37 cellular contexts compared by ENCODE assay signal in the genomic region with DNA sequence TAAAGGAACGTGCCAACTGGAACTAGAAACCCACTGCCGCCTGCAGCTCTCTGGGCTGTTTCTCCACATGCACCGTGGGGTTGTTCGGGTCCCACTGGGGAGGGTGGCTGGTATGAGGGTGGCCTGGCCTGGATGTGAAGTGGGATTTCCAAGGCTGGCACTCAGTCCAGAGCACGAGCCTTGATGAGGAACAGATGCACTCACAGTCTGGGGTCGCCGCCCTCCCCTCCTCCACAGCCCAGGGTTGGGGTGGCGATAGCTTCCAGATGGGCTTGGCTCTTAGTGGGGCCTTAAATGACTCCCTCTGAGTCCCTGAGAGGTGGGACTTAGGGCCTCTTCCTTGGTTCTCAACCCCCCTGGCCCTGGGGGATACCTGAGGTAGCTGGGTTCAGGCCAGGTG. TPM values are rescaled to one million over a fixed set of nuclear protein-coding genes. Genes with fewer than 3 reads are reported as not detected.
"Had no signal": no experiment of that assay in that cellular context is flagged by ENCODE, and none has a peak within 500 bp of the region (broad histone marks: within the 10 kb centered on the region; RNA-seq: fewer than 3 reads in every experiment).

No MANE protein-coding gene starts in this region.

- DNase-seq: activated CD4-positive, alpha-beta memory T cell treated with anti-CD3 and anti-CD28 coated beads for 36 hours; activated CD4-positive, alpha-beta T cell treated with anti-CD3 and anti-CD28 coated beads for 4 hours; activated CD4-positive, alpha-beta T cell treated with anti-CD3 and anti-CD28 coated beads, Interleukin-2, amount 10 ng/mL, durations not matched to agents 24 days and 14 days; activated CD4-positive, alpha-beta T cell treated with anti-CD3 and anti-CD28 coated beads, Interleukin-2, amount 50 U/mL, for 1 hour; activated CD4-positive, alpha-beta T cell treated with anti-CD3 and anti-CD28 coated beads, Interleukin-2, amount 50 U/mL, for 4 hours; activated CD4-positive, CD25-positive, alpha-beta regulatory T cell; activated CD8-positive, alpha-beta memory T cell treated with anti-CD3 and anti-CD28 coated beads, Interleukin-2, amount 50 U/mL, for 4 hours; activated CD8-positive, alpha-beta T cell treated with anti-CD3 and anti-CD28 coated beads for 36 hours; activated effector memory CD4-positive, alpha-beta T cell treated with anti-CD3 and anti-CD28 coated beads, Interleukin-2, amount 50 U/mL, for 16 hours; activated gamma-delta T cell treated with Interleukin-2 at 50 U/mL for 16 hours; activated naive CD4-positive, alpha-beta T cell; activated naive CD4-positive, alpha-beta T cell treated with anti-CD3 and anti-CD28 coated beads for 36 hours; activated naive CD4-positive, alpha-beta T cell treated with anti-CD3 and anti-CD28 coated beads, Interleukin-2, amount 50 U/mL, for 16 hours; activated naive CD8-positive, alpha-beta T cell treated with anti-CD3 and anti-CD28 coated beads for 36 hours; activated T-cell treated with anti-CD3 and anti-CD28 coated beads for 4 hours; activated T-cell treated with anti-CD3 and anti-CD28 coated beads, Interleukin-2, amount 50 U/mL, for 1 hour; activated T-cell treated with anti-CD3 and anti-CD28 coated beads, Interleukin-2, amount 50 U/mL, for 4 hours; activated T-cell treated with anti-CD3 and anti-CD28 coated beads, Interleukin-2, amount 50 U/mL, for 72 hours; adrenal gland; amniotic stem cell; aorta; body of pancreas; brain microvascular endothelial cell; central memory CD4-positive, alpha-beta T cell; T-helper 17 cell; WERI-Rb-1 had no signal

- H3K4me1 ChIP-seq: adrenal gland, body of pancreas, breast epithelium had no signal

- H3K4me3 ChIP-seq: adrenal gland, body of pancreas, breast epithelium had no signal

- H3K9me3 ChIP-seq: adrenal gland, body of pancreas, breast epithelium had no signal

- ATAC-seq: activated CD4-positive, CD25-positive, alpha-beta regulatory T cell treated with anti-CD3 and anti-CD28 coated beads, Interleukin-2, amount 50 U/mL, for 24 hours; activated CD8-positive, alpha-beta T cell treated with anti-CD3 and anti-CD28 coated beads for 36 hours; activated naive CD4-positive, alpha-beta T cell treated with anti-CD3 and anti-CD28 coated beads, Interleukin-2, amount 50 U/mL, for 72 hours; activated T-cell treated with anti-CD3 and anti-CD28 coated beads, Interleukin-2, amount 50 U/mL, for 4 hours; activated T-cell treated with anti-CD3 and anti-CD28 coated beads, Interleukin-2, amount 50 U/mL, for 72 hours; activated T-helper 17 cell treated with anti-CD3 and anti-CD28 coated beads, Interleukin-2, amount 50 U/mL, for 72 hours; body of pancreas; T-cell; T-helper 17 cell; WTC11 had no signal

- H3K27me3 ChIP-seq: brain microvascular endothelial cell had no signal

- H3K36me3 ChIP-seq: adrenal gland, brain microvascular endothelial cell, breast epithelium, WERI-Rb-1 had no signal

- H3K27ac ChIP-seq: adrenal gland, body of pancreas, brain microvascular endothelial cell, breast epithelium, WERI-Rb-1 had no signal

RNA-seq across cellular contexts. Expression of a gene that starts 30.7 kb away (rescaled TPM):
- total RNA-seq: activated CD4-positive, alpha-beta memory T cell treated with anti-CD3 and anti-CD28 coated beads for 36 hours; activated CD4-positive, alpha-beta T cell treated with anti-CD3 and anti-CD28 coated beads, Interleukin-2, amount 10 ng/mL, durations not matched to agents 24 days and 14 days; activated CD8-positive, alpha-beta memory T cell treated with anti-CD3 and anti-CD28 coated beads for 36 hours; activated CD8-positive, alpha-beta T cell treated with anti-CD3 and anti-CD28 coated beads for 36 hours; activated naive CD4-positive, alpha-beta T cell treated with anti-CD3 and anti-CD28 coated beads for 36 hours; activated naive CD8-positive, alpha-beta T cell treated with anti-CD3 and anti-CD28 coated beads for 36 hours; activated T-cell treated with anti-CD3 and anti-CD28 coated beads, Interleukin-2, amount 50 U/mL, for 4 hours; activated T-cell treated with anti-CD3 and anti-CD28 coated beads, Interleukin-2, amount 50 U/mL, for 72 hours; activated T-helper 1 cell treated with anti-CD3 and anti-CD28 coated beads, Interleukin-12 subunit alpha, Interleukin-12 subunit beta, Interleukin-2, Interleukin-4 antibody, amounts not matched to agents 30 ng/mL and 10 ng/mL and 1 ng/mL, durations not matched to agents 14 hours and 24 hours and 36 hours; cardiac septum; T-cell; T-helper 1 cell treated with Interleukin-12 subunit alpha and Interleukin-12 subunit beta and Interleukin-4 antibody, amounts not matched to agents 30 ng/mL and 1 ng/mL, for 36 hours; T-helper 17 cell; T-helper 2 cell treated with Interferon-gamma antibody and Interleukin-4, amounts not matched to agents 100 ng/mL and 5 ng/mL, for 36 hours had no signal

RNA-seq across cellular contexts. Expression of a gene that starts 55.3 kb away (rescaled TPM):
- total RNA-seq: activated CD4-positive, alpha-beta memory T cell treated with anti-CD3 and anti-CD28 coated beads for 36 hours; activated CD4-positive, alpha-beta T cell treated with anti-CD3 and anti-CD28 coated beads, Interleukin-2, amount 10 ng/mL, durations not matched to agents 24 days and 14 days; activated CD8-positive, alpha-beta memory T cell treated with anti-CD3 and anti-CD28 coated beads for 36 hours; activated CD8-positive, alpha-beta T cell treated with anti-CD3 and anti-CD28 coated beads for 36 hours; activated naive CD4-positive, alpha-beta T cell treated with anti-CD3 and anti-CD28 coated beads for 36 hours; activated naive CD4-positive, alpha-beta T cell treated with anti-CD3 and anti-CD28 coated beads, Interleukin-2, amount 50 U/mL, for 72 hours; activated naive CD8-positive, alpha-beta T cell treated with anti-CD3 and anti-CD28 coated beads for 36 hours; activated T-cell treated with anti-CD3 and anti-CD28 coated beads, Interleukin-2, amount 50 U/mL, for 4 hours; activated T-helper 1 cell treated with anti-CD3 and anti-CD28 coated beads, Interleukin-12 subunit alpha, Interleukin-12 subunit beta, Interleukin-2, Interleukin-4 antibody, amounts not matched to agents 30 ng/mL and 10 ng/mL and 1 ng/mL, durations not matched to agents 14 hours and 24 hours and 36 hours; activated T-helper 17 cell treated with anti-CD3 and anti-CD28 coated beads, Interleukin-2, amount 50 U/mL, for 72 hours; body of pancreas; breast epithelium; cardiac septum; T-helper 1 cell treated with Interleukin-12 subunit alpha and Interleukin-12 subunit beta and Interleukin-4 antibody, amounts not matched to agents 30 ng/mL and 1 ng/mL, for 36 hours; T-helper 17 cell; T-helper 2 cell treated with Interferon-gamma antibody and Interleukin-4, amounts not matched to agents 100 ng/mL and 5 ng/mL, for 36 hours had no signal
- polyA plus RNA-seq: aorta had no signal
